In the genomic region with DNA sequence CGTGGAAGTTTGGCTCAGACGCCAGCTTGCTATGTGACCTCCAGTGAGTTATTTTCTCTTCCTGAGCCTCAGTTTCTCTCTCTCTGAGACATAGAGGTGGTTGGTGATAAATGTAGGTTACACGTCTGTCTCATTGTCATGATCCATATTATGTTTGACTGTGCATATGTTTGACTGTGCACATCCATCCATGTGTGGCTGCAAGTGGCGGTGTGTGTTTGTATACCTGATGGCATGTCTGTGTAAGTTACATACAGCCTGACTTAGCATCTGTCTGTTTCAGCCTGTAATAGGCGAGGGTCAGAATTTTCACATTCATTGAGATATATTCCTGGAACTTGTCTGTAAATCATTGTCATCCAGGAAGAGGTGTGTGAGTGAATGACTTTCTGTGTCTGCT, we compare ENCODE assay signal across 2 cellular contexts.
TF ChIP-seq lines count a peak whose summit lies in the region.

No MANE protein-coding gene starts in this region.

TF ChIP-seq in endothelial cell of umbilical vein, 7 proteins besides CTCF, POLR2A, EP300 and RAD21:
- TF ChIP-seq POLR2AphosphoS5 (IDR thresholded peaks at IDR 0.05; ENCODE audit: insufficient read depth, low read depth, low read length): peak; percentile 57
- no peak for TF ChIP-seq GATA2 (IDR thresholded peaks at IDR 0.05; ENCODE audit: insufficient read depth, insufficient read length, low read depth, low read length)
- no peak for TF ChIP-seq MYC (IDR thresholded peaks at IDR 0.05; ENCODE audit: low read depth, low read length)

TF ChIP-seq in HepG2, 621 proteins besides CTCF, POLR2A, EP300 and RAD21:
- TF ChIP-seq, protein P1, sequence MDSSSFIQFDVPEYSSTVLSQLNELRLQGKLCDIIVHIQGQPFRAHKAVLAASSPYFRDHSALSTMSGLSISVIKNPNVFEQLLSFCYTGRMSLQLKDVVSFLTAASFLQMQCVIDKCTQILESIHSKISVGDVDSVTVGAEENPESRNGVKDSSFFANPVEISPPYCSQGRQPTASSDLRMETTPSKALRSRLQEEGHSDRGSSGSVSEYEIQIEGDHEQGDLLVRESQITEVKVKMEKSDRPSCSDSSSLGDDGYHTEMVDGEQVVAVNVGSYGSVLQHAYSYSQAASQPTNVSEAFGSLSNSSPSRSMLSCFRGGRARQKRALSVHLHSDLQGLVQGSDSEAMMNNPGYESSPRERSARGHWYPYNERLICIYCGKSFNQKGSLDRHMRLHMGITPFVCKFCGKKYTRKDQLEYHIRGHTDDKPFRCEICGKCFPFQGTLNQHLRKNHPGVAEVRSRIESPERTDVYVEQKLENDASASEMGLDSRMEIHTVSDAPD (CRISPR knock-in tag; IDR thresholded peaks at IDR 0.05): no peak
- TF ChIP-seq, protein P2, sequence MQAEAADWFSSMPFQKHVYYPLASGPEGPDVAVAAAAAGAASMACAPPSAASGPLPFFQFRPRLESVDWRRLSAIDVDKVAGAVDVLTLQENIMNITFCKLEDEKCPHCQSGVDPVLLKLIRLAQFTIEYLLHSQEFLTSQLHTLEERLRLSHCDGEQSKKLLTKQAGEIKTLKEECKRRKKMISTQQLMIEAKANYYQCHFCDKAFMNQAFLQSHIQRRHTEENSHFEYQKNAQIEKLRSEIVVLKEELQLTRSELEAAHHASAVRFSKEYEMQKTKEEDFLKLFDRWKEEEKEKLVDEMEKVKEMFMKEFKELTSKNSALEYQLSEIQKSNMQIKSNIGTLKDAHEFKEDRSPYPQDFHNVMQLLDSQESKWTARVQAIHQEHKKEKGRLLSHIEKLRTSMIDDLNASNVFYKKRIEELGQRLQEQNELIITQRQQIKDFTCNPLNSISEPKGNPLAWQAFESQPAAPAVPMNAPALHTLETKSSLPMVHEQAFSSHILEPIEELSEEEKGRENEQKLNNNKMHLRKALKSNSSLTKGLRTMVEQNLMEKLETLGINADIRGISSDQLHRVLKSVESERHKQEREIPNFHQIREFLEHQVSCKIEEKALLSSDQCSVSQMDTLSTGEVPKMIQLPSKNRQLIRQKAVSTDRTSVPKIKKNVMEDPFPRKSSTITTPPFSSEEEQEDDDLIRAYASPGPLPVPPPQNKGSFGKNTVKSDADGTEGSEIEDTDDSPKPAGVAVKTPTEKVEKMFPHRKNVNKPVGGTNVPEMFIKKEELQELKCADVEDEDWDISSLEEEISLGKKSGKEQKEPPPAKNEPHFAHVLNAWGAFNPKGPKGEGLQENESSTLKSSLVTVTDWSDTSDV (CRISPR knock-in tag; IDR thresholded peaks at IDR 0.05): no peak
- TF ChIP-seq, protein P3, sequence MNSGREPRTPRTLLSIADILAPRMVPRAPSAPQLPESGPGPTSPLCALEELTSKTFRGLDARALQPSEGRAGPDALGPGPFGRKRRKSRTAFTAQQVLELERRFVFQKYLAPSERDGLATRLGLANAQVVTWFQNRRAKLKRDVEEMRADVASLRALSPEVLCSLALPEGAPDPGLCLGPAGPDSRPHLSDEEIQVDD (CRISPR knock-in tag; IDR thresholded peaks at IDR 0.05; ENCODE audit: borderline replicate concordance): no peak
- TF ChIP-seq ATF7 (IDR thresholded peaks at IDR 0.05): no peak
- no peak for TF ChIP-seq ATF7 (CRISPR knock-in tag; IDR thresholded peaks at IDR 0.05)
- TF ChIP-seq ZIK1 (CRISPR knock-in tag; IDR thresholded peaks at IDR 0.05; ENCODE audit: borderline replicate concordance, low read depth): no peak
- no peak for TF ChIP-seq ZNF550 (CRISPR knock-in tag; IDR thresholded peaks at IDR 0.05; ENCODE audit: borderline replicate concordance)
- TF ChIP-seq SSRP1 (CRISPR knock-in tag; IDR thresholded peaks at IDR 0.05): no peak
- no peak for TF ChIP-seq MEIS2 (CRISPR knock-in tag; IDR thresholded peaks at IDR 0.05)
- no peak for TF ChIP-seq ZBTB20 (CRISPR knock-in tag; IDR thresholded peaks at IDR 0.05; ENCODE audit: borderline replicate concordance, low read depth)
- TF ChIP-seq ARID2 (CRISPR knock-in tag; IDR thresholded peaks at IDR 0.05; ENCODE audit: borderline replicate concordance): no peak
- TF ChIP-seq SATB2 (CRISPR knock-in tag; IDR thresholded peaks at IDR 0.05): no peak
- TF ChIP-seq, protein P4, sequence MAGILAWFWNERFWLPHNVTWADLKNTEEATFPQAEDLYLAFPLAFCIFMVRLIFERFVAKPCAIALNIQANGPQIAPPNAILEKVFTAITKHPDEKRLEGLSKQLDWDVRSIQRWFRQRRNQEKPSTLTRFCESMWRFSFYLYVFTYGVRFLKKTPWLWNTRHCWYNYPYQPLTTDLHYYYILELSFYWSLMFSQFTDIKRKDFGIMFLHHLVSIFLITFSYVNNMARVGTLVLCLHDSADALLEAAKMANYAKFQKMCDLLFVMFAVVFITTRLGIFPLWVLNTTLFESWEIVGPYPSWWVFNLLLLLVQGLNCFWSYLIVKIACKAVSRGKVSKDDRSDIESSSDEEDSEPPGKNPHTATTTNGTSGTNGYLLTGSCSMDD (CRISPR knock-in tag; IDR thresholded peaks at IDR 0.05): no peak
- TF ChIP-seq GTF2F1 (IDR thresholded peaks at IDR 0.05; ENCODE audit: low read length): no peak
- TF ChIP-seq, protein P5, sequence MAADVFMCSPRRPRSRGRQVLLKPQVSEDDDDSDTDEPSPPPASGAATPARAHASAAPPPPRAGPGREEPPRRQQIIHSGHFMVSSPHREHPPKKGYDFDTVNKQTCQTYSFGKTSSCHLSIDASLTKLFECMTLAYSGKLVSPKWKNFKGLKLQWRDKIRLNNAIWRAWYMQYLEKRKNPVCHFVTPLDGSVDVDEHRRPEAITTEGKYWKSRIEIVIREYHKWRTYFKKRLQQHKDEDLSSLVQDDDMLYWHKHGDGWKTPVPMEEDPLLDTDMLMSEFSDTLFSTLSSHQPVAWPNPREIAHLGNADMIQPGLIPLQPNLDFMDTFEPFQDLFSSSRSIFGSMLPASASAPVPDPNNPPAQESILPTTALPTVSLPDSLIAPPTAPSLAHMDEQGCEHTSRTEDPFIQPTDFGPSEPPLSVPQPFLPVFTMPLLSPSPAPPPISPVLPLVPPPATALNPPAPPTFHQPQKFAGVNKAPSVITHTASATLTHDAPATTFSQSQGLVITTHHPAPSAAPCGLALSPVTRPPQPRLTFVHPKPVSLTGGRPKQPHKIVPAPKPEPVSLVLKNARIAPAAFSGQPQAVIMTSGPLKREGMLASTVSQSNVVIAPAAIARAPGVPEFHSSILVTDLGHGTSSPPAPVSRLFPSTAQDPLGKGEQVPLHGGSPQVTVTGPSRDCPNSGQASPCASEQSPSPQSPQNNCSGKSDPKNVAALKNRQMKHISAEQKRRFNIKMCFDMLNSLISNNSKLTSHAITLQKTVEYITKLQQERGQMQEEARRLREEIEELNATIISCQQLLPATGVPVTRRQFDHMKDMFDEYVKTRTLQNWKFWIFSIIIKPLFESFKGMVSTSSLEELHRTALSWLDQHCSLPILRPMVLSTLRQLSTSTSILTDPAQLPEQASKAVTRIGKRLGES (CRISPR knock-in tag; IDR thresholded peaks at IDR 0.05; ENCODE audit: borderline replicate concordance): no peak
- TF ChIP-seq, protein P6, sequence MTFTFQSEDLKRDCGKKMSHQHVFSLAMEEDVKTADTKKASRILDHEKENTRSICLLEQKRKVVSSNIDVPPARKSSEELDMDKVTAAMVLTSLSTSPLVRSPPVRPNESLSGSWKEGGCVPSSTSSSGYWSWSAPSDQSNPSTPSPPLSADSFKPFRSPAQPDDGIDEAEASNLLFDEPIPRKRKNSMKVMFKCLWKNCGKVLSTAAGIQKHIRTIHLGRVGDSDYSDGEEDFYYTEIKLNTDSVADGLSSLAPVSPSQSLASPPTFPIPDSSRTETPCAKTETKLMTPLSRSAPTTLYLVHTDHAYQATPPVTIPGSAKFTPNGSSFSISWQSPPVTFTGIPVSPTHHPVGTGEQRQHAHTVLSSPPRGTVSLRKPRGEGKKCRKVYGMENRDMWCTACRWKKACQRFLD (CRISPR knock-in tag; IDR thresholded peaks at IDR 0.05; ENCODE audit: borderline replicate concordance): no peak
